In genomic region chr10:2966134-2966533, GRCh38 we compare ENCODE assay signal across 36 cellular contexts.
"Had no signal": no experiment of that assay in that cellular context is flagged by ENCODE, and none has a peak within 500 bp of the region (broad histone marks: within the 10 kb centered on the region; RNA-seq: fewer than 3 reads in every experiment).

No MANE protein-coding gene starts in this region.

- DNase-seq: Karpas-422, Kasumi-1, MG63, MM.1S, MV-4-11, NCI-H1048, NCI-H1092, NCI-H1092 treated with DMSO at 0.1 percent for 48 hours, NCI-H1105, NCI-H1105 treated with DMSO at 0.1 percent for 48 hours, NCI-H1417, NCI-H1417 treated with DMSO at 0.1 percent for 48 hours, NCI-H1436, NCI-H1436 treated with DMSO at 0.1 percent for 48 hours, NCI-H146, NCI-H1694, NCI-H1694 treated with DMSO at 0.1 percent for 48 hours, NCI-H187, NCI-H187 treated with DMSO at 0.1 percent for 48 hours, NCI-H1930, NCI-H2029, NCI-H2029 treated with DMSO at 0.1 percent for 48 hours, NCI-H2081, NCI-H2081 treated with DMSO at 0.1 percent for 48 hours, NCI-H2107, NCI-H2171, NCI-H2171 treated with DMSO at 0.1 percent for 48 hours, NCI-H2227 treated with DMSO at 0.1 percent for 48 hours, NCI-H226, NCI-H345, NCI-H446, NCI-H446 treated with DMSO at 0.1 percent for 48 hours, NCI-H510A, NCI-H510A treated with DMSO at 0.1 percent for 48 hours, NCI-H524, NCI-H524 treated with DMSO at 0.1 percent for 48 hours had no signal

- H3K36me3 ChIP-seq: MG63 had no signal

- H3K27me3 ChIP-seq: MG63 had no signal

- H3K4me3 ChIP-seq: MG63 had no signal
